7 cellular contexts compared by ENCODE assay signal in genomic region chrX:55488559-55489314, GRCh38.
DNase-seq lines count a peak whose midpoint lies in the region; ATAC-seq lines count a peak whose summit lies in the region.

No MANE protein-coding gene starts in this region.

- peak overlapping the region; percentile 75 for H3K27ac ChIP-seq in duodenal mucosa (ENCODE audit: low read depth, low read length)

- peak overlapping the region; percentile 69 to 76 for H3K4me3 ChIP-seq in duodenal mucosa (ENCODE audit: low read depth in 1 of 2, low read length in 2 of 2)

- H3K9me3 Mint-ChIP-seq in memory B cell = no peaks in the 10 kb centered on the region

- peak; percentile 41 for DNase-seq in NCI-H2196 (lab: John Stamatoyannopoulos, UW; ENCODE audit: unreplicated experiment)
- DNase-seq in activated CD4-positive, alpha-beta T cell treated with anti-CD3 and anti-CD28 coated beads, Interleukin-2, amount 50 U/mL, for 4 hours = peak; percentile 58 to 60
- DNase-seq in memory B cell (ENCODE audit: low spot score in 2 of 2) = peak; percentile 55 to 62
- DNase-seq in stimulated activated CD8-positive, alpha-beta memory T cell treated with anti-CD3 and anti-CD28 coated beads, Interleukin-15, amount 100 ng/mL, for 1 hour (ENCODE audit: low read depth) = peak; percentile 46

- H3K36me3 Mint-ChIP-seq in memory B cell = no peaks in the 10 kb centered on the region

- no peaks in the 10 kb centered on the region for H3K9me3 ChIP-seq in duodenal mucosa (ENCODE audit: control insufficient read depth in 1 of 2, low read length in 2 of 2)

- H3K27me3 ChIP-seq in duodenal mucosa (ENCODE audit: control insufficient read depth in 1 of 2, insufficient read depth in 2 of 2, low read length in 2 of 2) = no peaks in the 10 kb centered on the region

- ATAC-seq in GM18502 (IDR thresholded peaks at IDR 0.05; ENCODE audit: poor library complexity, unreplicated experiment) = peak; percentile 66
- ATAC-seq in HG02763 (IDR thresholded peaks at IDR 0.05; ENCODE audit: unreplicated experiment) = peak; percentile 54
- ATAC-seq in memory B cell (ENCODE audit: low read depth) = peak; percentile 70

- H3K4me1 Mint-ChIP-seq in memory B cell = peaks cover 11% of the 10 kb centered on the region

- no peaks in the 10 kb centered on the region for H3K4me1 ChIP-seq in duodenal mucosa (ENCODE audit: control insufficient read depth in 1 of 2, insufficient read depth in 2 of 2, low read length in 2 of 2)

- peak overlapping the region; percentile 94 for H3K4me3 Mint-ChIP-seq in memory B cell

- peak overlapping the region; percentile 64 to 78 for H3K9ac ChIP-seq in duodenal mucosa (ENCODE audit: low read depth in 1 of 2, low read length in 2 of 2)

- peak overlapping the region; percentile 92 for H3K27ac Mint-ChIP-seq in memory B cell

- no peaks in the 10 kb centered on the region for H3K27me3 Mint-ChIP-seq in memory B cell

- no peaks in the 10 kb centered on the region for H3K36me3 ChIP-seq in duodenal mucosa (ENCODE audit: control insufficient read depth in 1 of 2, insufficient read depth in 2 of 2, low read length in 2 of 2)

Comparison
In these comparisons a context has a peak if more than half of its experiments do, and no peak if none do; other contexts are left out.
1. Peak in every context shown above with its lines: DNase-seq, ATAC-seq, H3K4me3 ChIP-seq and H3K27ac ChIP-seq.